Comparison of ENCODE assay signal across 32 cellular contexts in genomic region chr6:112156694-112157093, GRCh38.
DNase-seq lines count a peak whose midpoint lies in the region; ATAC-seq and TF ChIP-seq lines count a peak whose summit lies in the region.
"Had no signal": no experiment of that assay in that cellular context is flagged by ENCODE, and none has a peak within 500 bp of the region (broad histone marks: within the 10 kb centered on the region; RNA-seq: fewer than 3 reads in every experiment).

No MANE protein-coding gene starts in this region.

- H3K27me3 ChIP-seq in fibroblast of lung (ENCODE audit: control insufficient read depth, insufficient read depth, low read length) = no peaks in the 10 kb centered on the region
- H3K27me3 ChIP-seq: Peyer's patch had no signal

- H3K27me3 Mint-ChIP-seq in activated naive CD8-positive, alpha-beta T cell treated with anti-CD3 and anti-CD28 coated beads, Interleukin-2, amount 10 ng/mL, durations not matched to agents 7 days and 5 days = peaks cover 36% of the 10 kb centered on the region
- H3K27me3 Mint-ChIP-seq in activated naive CD8-positive, alpha-beta T cell treated with anti-CD3 and anti-CD28 coated beads, Interleukin-2, amount 50 U/mL, for 24 hours = peaks cover 28% of the 10 kb centered on the region
- H3K27me3 Mint-ChIP-seq in nephron progenitor cell (ENCODE audit: low read depth, poor library complexity) = peaks cover 7% of the 10 kb centered on the region
- peaks cover 30% of the 10 kb centered on the region for H3K27me3 Mint-ChIP-seq in T-helper 2 cell treated with Interferon-gamma antibody and Interleukin-4, amounts not matched to agents 5 μg/mL and 100 μg/mL, for 36 hours (ENCODE audit: low read depth)
- H3K27me3 Mint-ChIP-seq: type B pancreatic cell had no signal

- peak overlapping the region; percentile 57 for H3K27ac ChIP-seq in fibroblast of lung (ENCODE audit: insufficient read depth, low read length)
- H3K27ac ChIP-seq: epithelial cell of prostate, VCaP had no signal

- H2AFZ ChIP-seq in fibroblast of lung (ENCODE audit: low read length) = no peak overlapping the region

- H3K36me3 Mint-ChIP-seq in activated naive CD8-positive, alpha-beta T cell treated with anti-CD3 and anti-CD28 coated beads, Interleukin-2, amount 10 ng/mL, durations not matched to agents 7 days and 5 days = no peaks in the 10 kb centered on the region
- H3K36me3 Mint-ChIP-seq in activated naive CD8-positive, alpha-beta T cell treated with anti-CD3 and anti-CD28 coated beads, Interleukin-2, amount 50 U/mL, for 24 hours (ENCODE audit: low read depth) = no peaks in the 10 kb centered on the region
- H3K36me3 Mint-ChIP-seq in nephron progenitor cell (ENCODE audit: low read depth) = peaks cover 11% of the 10 kb centered on the region
- H3K36me3 Mint-ChIP-seq in T-helper 2 cell treated with Interferon-gamma antibody and Interleukin-4, amounts not matched to agents 5 μg/mL and 100 μg/mL, for 36 hours (ENCODE audit: low read depth) = no peaks in the 10 kb centered on the region
- H3K36me3 Mint-ChIP-seq: activated naive CD4-positive, alpha-beta T cell treated with anti-CD3 and anti-CD28 coated beads, Interleukin-2, amount 50 U/mL, for 24 hours; CD4-positive, CD25-positive, alpha-beta regulatory T cell; naive B cell had no signal

- TF ChIP-seq CTCF in fibroblast of lung (conservative IDR thresholded peaks at IDR 0.05 in 1 of 2, IDR thresholded peaks at IDR 0.05 in 1 of 2; ENCODE audit: low read depth in 1 of 2, low read length in 2 of 2) (no peak), nephron progenitor cell (IDR thresholded peaks at IDR 0.05) (no peak)

- no peaks in the 10 kb centered on the region for H3K9me3 ChIP-seq in fibroblast of lung (ENCODE audit: control insufficient read depth, insufficient read depth, low read depth, low read length)
- H3K9me3 ChIP-seq: Peyer's patch had no signal

- no peak overlapping the region for H3K4me3 Mint-ChIP-seq in activated naive CD8-positive, alpha-beta T cell treated with anti-CD3 and anti-CD28 coated beads, Interleukin-2, amount 10 ng/mL, durations not matched to agents 7 days and 5 days
- no peak overlapping the region for H3K4me3 Mint-ChIP-seq in activated naive CD8-positive, alpha-beta T cell treated with anti-CD3 and anti-CD28 coated beads, Interleukin-2, amount 50 U/mL, for 24 hours
- no peak overlapping the region for H3K4me3 Mint-ChIP-seq in nephron progenitor cell
- no peak overlapping the region for H3K4me3 Mint-ChIP-seq in T-helper 2 cell treated with Interferon-gamma antibody and Interleukin-4, amounts not matched to agents 5 μg/mL and 100 μg/mL, for 36 hours
- H3K4me3 Mint-ChIP-seq: activated CD8-positive, alpha-beta T cell treated with anti-CD3 and anti-CD28 coated beads, Interleukin-2, amount 10 ng/mL, durations not matched to agents 7 days and 5 days; activated naive CD4-positive, alpha-beta T cell treated with anti-CD3 and anti-CD28 coated beads, Interleukin-2, amount 50 U/mL, for 24 hours; mesothelial cell of epicardium; naive B cell; type B pancreatic cell had no signal

- H3K4me2 ChIP-seq in fibroblast of lung (ENCODE audit: extremely low read depth, insufficient read depth, low read length) = no peak overlapping the region

- peaks cover 9% of the 10 kb centered on the region for H3K4me1 Mint-ChIP-seq in activated naive CD8-positive, alpha-beta T cell treated with anti-CD3 and anti-CD28 coated beads, Interleukin-2, amount 10 ng/mL, durations not matched to agents 7 days and 5 days
- peaks cover 21% of the 10 kb centered on the region for H3K4me1 Mint-ChIP-seq in activated naive CD8-positive, alpha-beta T cell treated with anti-CD3 and anti-CD28 coated beads, Interleukin-2, amount 50 U/mL, for 24 hours
- H3K4me1 Mint-ChIP-seq in nephron progenitor cell = peaks cover 20% of the 10 kb centered on the region
- peaks cover 2% of the 10 kb centered on the region for H3K4me1 Mint-ChIP-seq in T-helper 2 cell treated with Interferon-gamma antibody and Interleukin-4, amounts not matched to agents 5 μg/mL and 100 μg/mL, for 36 hours (ENCODE audit: low read depth)

- no peaks in the 10 kb centered on the region for H3K36me3 ChIP-seq in fibroblast of lung (ENCODE audit: control insufficient read depth, insufficient read depth, low read length)

- peaks cover 21% of the 10 kb centered on the region for H3K4me1 ChIP-seq in fibroblast of lung (ENCODE audit: control insufficient read depth, extremely low read depth, insufficient read depth, low read length)

- ATAC-seq in activated naive CD8-positive, alpha-beta T cell treated with anti-CD3 and anti-CD28 coated beads, Interleukin-2, amount 10 ng/mL, durations not matched to agents 7 days and 5 days (ENCODE audit: low read depth) = no peak
- ATAC-seq in activated naive CD8-positive, alpha-beta T cell treated with anti-CD3 and anti-CD28 coated beads, Interleukin-2, amount 50 U/mL, for 24 hours = no peak
- ATAC-seq: activated CD8-positive, alpha-beta T cell treated with anti-CD3 and anti-CD28 coated beads, Interleukin-2, amount 10 ng/mL, durations not matched to agents 7 days and 5 days; left lobe of liver had no signal

- H4K20me1 ChIP-seq in fibroblast of lung (ENCODE audit: control insufficient read depth, extremely low read depth, insufficient read depth, low read length) = no peaks in the 10 kb centered on the region

- no peak overlapping the region for H3K4me3 ChIP-seq in fibroblast of lung (replicated peaks in 1 of 4; ENCODE audit: control extremely low read depth in 1 of 4, insufficient read depth in 1 of 4, low read depth in 3 of 4, low read length in 4 of 4)
- H3K4me3 ChIP-seq: Peyer's patch had no signal

- DNase-seq in activated naive CD8-positive, alpha-beta T cell treated with anti-CD3 and anti-CD28 coated beads, Interleukin-2, amount 10 ng/mL, durations not matched to agents 7 days and 5 days = no peak
- DNase-seq in activated naive CD8-positive, alpha-beta T cell treated with anti-CD3 and anti-CD28 coated beads, Interleukin-2, amount 50 U/mL, for 24 hours = no peak
- no peak for DNase-seq in fibroblast of lung (ENCODE audit: low read depth in 2 of 2)
- no peak for DNase-seq in nephron progenitor cell
- no peak for DNase-seq in DMS114 treated with DMSO at 0.1 percent for 48 hours (lab: John Stamatoyannopoulos, UW; ENCODE audit: unreplicated experiment)
- DNase-seq in NCI-H1436 treated with DMSO at 0.1 percent for 48 hours (lab: John Stamatoyannopoulos, UW) = no peak
- no peak for DNase-seq in T-helper 2 cell treated with Interferon-gamma antibody and Interleukin-4, amounts not matched to agents 5 μg/mL and 100 μg/mL, for 36 hours (ENCODE audit: low spot score)
- no peak for DNase-seq in NCI-H2227 treated with DMSO at 0.1 percent for 48 hours (lab: John Stamatoyannopoulos, UW)
- DNase-seq: activated CD4-positive, alpha-beta T cell treated with anti-CD3 and anti-CD28 coated beads for 4 hours; activated CD8-positive, alpha-beta T cell treated with anti-CD3 and anti-CD28 coated beads, Interleukin-2, amount 10 ng/mL, durations not matched to agents 7 days and 5 days; AML-193; Calu3; CD4-positive, CD25-positive, alpha-beta regulatory T cell; effector CD4-positive, alpha-beta T cell; GOT3; KG1; naive B cell; NCI-H1417 treated with DMSO at 0.1 percent for 48 hours; NCI-H748 treated with DMSO at 0.1 percent for 48 hours; nucleus accumbens; Peyer's patch; SHP77 treated with DMSO at 0.1 percent for 48 hours; stimulated activated CD4-positive, alpha-beta T cell treated with anti-CD3 and anti-CD28 coated beads, Interleukin-4, amount 100 ng/mL, for 4 hours; substantia nigra; T1000 had no signal

- peak overlapping the region; percentile 31 for H3K27ac Mint-ChIP-seq in activated naive CD8-positive, alpha-beta T cell treated with anti-CD3 and anti-CD28 coated beads, Interleukin-2, amount 10 ng/mL, durations not matched to agents 7 days and 5 days
- no peak overlapping the region for H3K27ac Mint-ChIP-seq in activated naive CD8-positive, alpha-beta T cell treated with anti-CD3 and anti-CD28 coated beads, Interleukin-2, amount 50 U/mL, for 24 hours
- peak overlapping the region; percentile 30 for H3K27ac Mint-ChIP-seq in nephron progenitor cell
- H3K27ac Mint-ChIP-seq in T-helper 2 cell treated with Interferon-gamma antibody and Interleukin-4, amounts not matched to agents 5 μg/mL and 100 μg/mL, for 36 hours = no peak overlapping the region
- H3K27ac Mint-ChIP-seq: activated CD8-positive, alpha-beta T cell treated with anti-CD3 and anti-CD28 coated beads, Interleukin-2, amount 10 ng/mL, durations not matched to agents 7 days and 5 days; activated naive CD4-positive, alpha-beta T cell treated with anti-CD3 and anti-CD28 coated beads, Interleukin-2, amount 50 U/mL, for 24 hours; CD4-positive, CD25-positive, alpha-beta regulatory T cell; mesothelial cell of epicardium; progenitor cell of endocrine pancreas; type B pancreatic cell had no signal

- H3K9me3 Mint-ChIP-seq in activated naive CD8-positive, alpha-beta T cell treated with anti-CD3 and anti-CD28 coated beads, Interleukin-2, amount 10 ng/mL, durations not matched to agents 7 days and 5 days = no peaks in the 10 kb centered on the region
- H3K9me3 Mint-ChIP-seq in activated naive CD8-positive, alpha-beta T cell treated with anti-CD3 and anti-CD28 coated beads, Interleukin-2, amount 50 U/mL, for 24 hours = no peaks in the 10 kb centered on the region
- H3K9me3 Mint-ChIP-seq in nephron progenitor cell = no peaks in the 10 kb centered on the region
- H3K9me3 Mint-ChIP-seq in T-helper 2 cell treated with Interferon-gamma antibody and Interleukin-4, amounts not matched to agents 5 μg/mL and 100 μg/mL, for 36 hours = no peaks in the 10 kb centered on the region
- H3K9me3 Mint-ChIP-seq: activated naive CD4-positive, alpha-beta T cell treated with anti-CD3 and anti-CD28 coated beads, Interleukin-2, amount 50 U/mL, for 24 hours; mesothelial cell of epicardium; naive B cell; type B pancreatic cell had no signal

- H3K9ac ChIP-seq in fibroblast of lung (ENCODE audit: insufficient read depth, low read length) = no peak overlapping the region

- H3K79me2 ChIP-seq in fibroblast of lung (ENCODE audit: control insufficient read depth, insufficient read depth, low read length) = no peaks in the 10 kb centered on the region

- POLR2A ChIA-PET in activated naive CD8-positive, alpha-beta T cell treated with anti-CD3 and anti-CD28 coated beads, Interleukin-2, amount 10 ng/mL, durations not matched to agents 7 days and 5 days (lab: Charles Lee) = no interaction called here

Comparison
In these comparisons a context has a peak if more than half of its experiments do, and no peak if none do; other contexts are left out.
1. H3K27ac Mint-ChIP-seq: peak in activated naive CD8-positive, alpha-beta T cell treated with anti-CD3 and anti-CD28 coated beads, Interleukin-2, amount 10 ng/mL, durations not matched to agents 7 days and 5 days (single experiment) and nephron progenitor cell (single experiment); none in activated naive CD8-positive, alpha-beta T cell treated with anti-CD3 and anti-CD28 coated beads, Interleukin-2, amount 50 U/mL, for 24 hours (single experiment) and T-helper 2 cell treated with Interferon-gamma antibody and Interleukin-4, amounts not matched to agents 5 μg/mL and 100 μg/mL, for 36 hours (single experiment).